ENCODE assay signal across 10 cellular contexts in the genomic region with DNA sequence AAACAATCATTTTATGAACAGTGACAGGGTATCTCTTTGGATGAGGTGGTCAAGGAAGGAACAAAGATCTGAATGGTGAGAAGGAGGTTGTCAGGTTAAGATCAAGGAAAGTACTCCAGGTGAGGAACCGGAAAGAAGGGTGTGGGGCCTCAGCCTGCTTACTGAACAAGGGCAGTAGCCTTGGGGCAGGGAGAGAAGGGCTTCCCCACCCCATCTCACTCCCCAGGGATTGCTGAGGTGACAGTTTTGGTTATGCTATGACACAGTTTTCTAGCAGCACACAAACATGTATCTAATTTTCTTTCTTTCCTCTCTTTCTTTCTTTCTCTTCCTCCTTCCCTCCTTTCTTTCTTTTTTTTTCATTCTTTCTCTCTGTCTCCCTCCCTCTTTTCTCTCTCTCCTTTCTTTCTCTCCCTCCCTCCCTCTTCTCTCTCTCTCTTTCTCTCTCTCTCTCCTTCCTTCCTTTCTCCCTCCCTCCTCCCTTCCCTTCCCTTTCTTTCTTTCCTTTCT. TPM values are rescaled to one million over a fixed set of nuclear protein-coding genes. Genes with fewer than 3 reads are reported as not detected.
A peak's percentile ranks its signal among the peaks of the same experiment; 100 is the strongest.
DNase-seq lines count a peak whose midpoint lies in the region; ATAC-seq and TF ChIP-seq lines count a peak whose summit lies in the region.
"Had no signal": no experiment of that assay in that cellular context is flagged by ENCODE, and none has a peak within 500 bp of the region (broad histone marks: within the 10 kb centered on the region; RNA-seq: fewer than 3 reads in every experiment).

No MANE protein-coding gene starts in this region.

- H3K9me2 ChIP-seq in OCI-LY7 (ENCODE audit: insufficient read depth, low read length): no peaks in the 10 kb centered on the region

- H3K4me1 ChIP-seq in OCI-LY7 (ENCODE audit: insufficient read depth, low read length, poor library complexity, severe bottlenecking) (peaks cover 17% of the 10 kb centered on the region), heart right ventricle (peaks cover 0 to 7% (median 4%) of the 10 kb centered on the region in 9 donors)

- intact Hi-C loops in activated CD4-positive, alpha-beta memory T cell treated with anti-CD3 and anti-CD28 coated beads for 36 hours (cut with micrococcal nuclease): no loop called here
- intact Hi-C loops in OCI-LY7 (cut with micrococcal nuclease; ENCODE audit: unreplicated experiment) (no loop called here), heart right ventricle (cut with DNase I) (no loop called here), lower leg skin (cut with DNase I; ENCODE audit: low total_unique reads) (no loop called here)

- H3K9me3 Mint-ChIP-seq in activated CD4-positive, alpha-beta memory T cell treated with anti-CD3 and anti-CD28 coated beads for 36 hours: no peaks in the 10 kb centered on the region
- no peaks in the 10 kb centered on the region for H3K9me3 Mint-ChIP-seq in activated CD4-positive, alpha-beta memory T cell treated with anti-CD3 and anti-CD28 coated beads, Interleukin-2, amount 10 ng/mL, durations not matched to agents 7 days and 5 days
- H3K9me3 Mint-ChIP-seq in stimulated activated memory B cell treated with anti-CD40 and anti-IgM and Interleukin-4, amounts not matched to agents 10 μg/mL and 1 μg/mL and 100 μg/mL, for 72 hours: no peaks in the 10 kb centered on the region
- H3K9me3 Mint-ChIP-seq: activated naive CD8-positive, alpha-beta T cell treated with anti-CD3 and anti-CD28 coated beads for 36 hours had no signal

- H3K27me3 Mint-ChIP-seq in activated CD4-positive, alpha-beta memory T cell treated with anti-CD3 and anti-CD28 coated beads for 36 hours: no peaks in the 10 kb centered on the region
- H3K27me3 Mint-ChIP-seq in activated CD4-positive, alpha-beta memory T cell treated with anti-CD3 and anti-CD28 coated beads, Interleukin-2, amount 10 ng/mL, durations not matched to agents 7 days and 5 days: no peaks in the 10 kb centered on the region
- H3K27me3 Mint-ChIP-seq in stimulated activated memory B cell treated with anti-CD40 and anti-IgM and Interleukin-4, amounts not matched to agents 10 μg/mL and 1 μg/mL and 100 μg/mL, for 72 hours: no peaks in the 10 kb centered on the region
- H3K27me3 Mint-ChIP-seq: activated naive CD8-positive, alpha-beta T cell treated with anti-CD3 and anti-CD28 coated beads for 36 hours had no signal

- TF ChIP-seq CTCF in OCI-LY7 (conservative IDR thresholded peaks at IDR 0.05; ENCODE audit: low read length): no peak
- no peak for TF ChIP-seq CTCF in heart right ventricle (IDR thresholded peaks at IDR 0.05)
- TF ChIP-seq CTCF in lower leg skin (IDR thresholded peaks at IDR 0.05): no peak

- H2AFZ ChIP-seq in OCI-LY7 (ENCODE audit: low read length): peak overlapping the region; percentile 90

- H3K9me3 ChIP-seq in OCI-LY7 (ENCODE audit: low read length) (no peaks in the 10 kb centered on the region), heart right ventricle (no peaks in the 10 kb centered on the region)

- H3K27me3 ChIP-seq in heart right ventricle: no peaks in the 10 kb centered on the region

- no peak overlapping the region for H3K27ac Mint-ChIP-seq in activated CD4-positive, alpha-beta memory T cell treated with anti-CD3 and anti-CD28 coated beads for 36 hours
- H3K27ac Mint-ChIP-seq in activated CD4-positive, alpha-beta memory T cell treated with anti-CD3 and anti-CD28 coated beads, Interleukin-2, amount 10 ng/mL, durations not matched to agents 7 days and 5 days: no peak overlapping the region
- H3K27ac Mint-ChIP-seq in stimulated activated memory B cell treated with anti-CD40 and anti-IgM and Interleukin-4, amounts not matched to agents 10 μg/mL and 1 μg/mL and 100 μg/mL, for 72 hours: peak overlapping the region; percentile 45
- H3K27ac Mint-ChIP-seq: activated naive CD8-positive, alpha-beta T cell treated with anti-CD3 and anti-CD28 coated beads for 36 hours had no signal

- no peak overlapping the region for H3K4me3 ChIP-seq in OCI-LY7 (ENCODE audit: low read depth, low read length, poor library complexity, severe bottlenecking)
- no peak overlapping the region for H3K4me3 ChIP-seq in heart right ventricle
- no peak overlapping the region for H3K4me3 ChIP-seq in lower leg skin (ENCODE audit: low read depth, poor library complexity, severe bottlenecking)

- 50 to 67% methylated on average over 1 of the region's 1 CpG for WGBS in heart right ventricle, 2 donors
- WGBS in lower leg skin, 2 donors: 29 to 33% methylated on average over 1 of the region's 1 CpG

- no peaks in the 10 kb centered on the region for H4K20me1 ChIP-seq in OCI-LY7 (ENCODE audit: insufficient read depth, low read length)

- peak; percentile 52 for ATAC-seq in HG02642 (IDR thresholded peaks at IDR 0.05; ENCODE audit: poor library complexity, unreplicated experiment)
- ATAC-seq in stimulated activated memory B cell treated with anti-CD40 and anti-IgM and Interleukin-4, amounts not matched to agents 10 μg/mL and 1 μg/mL and 100 μg/mL, for 72 hours: peak; percentile 77
- ATAC-seq in heart right ventricle: no peak
- no peak for ATAC-seq in HG02938 (IDR thresholded peaks at IDR 0.05; ENCODE audit: unreplicated experiment)

- CTCF ChIA-PET in activated CD4-positive, alpha-beta memory T cell treated with anti-CD3 and anti-CD28 coated beads for 36 hours (lab: Charles Lee): no interaction called here
- CTCF ChIA-PET in activated CD4-positive, alpha-beta memory T cell treated with anti-CD3 and anti-CD28 coated beads, Interleukin-2, amount 10 ng/mL, durations not matched to agents 7 days and 5 days (lab: Charles Lee): no interaction called here
- CTCF ChIA-PET in OCI-LY7 (lab: Charles Lee; ENCODE audit: unreplicated experiment): no interaction called here

- peaks cover 6% of the 10 kb centered on the region for H3K4me1 Mint-ChIP-seq in activated CD4-positive, alpha-beta memory T cell treated with anti-CD3 and anti-CD28 coated beads for 36 hours (ENCODE audit: low read depth)
- peaks cover 11% of the 10 kb centered on the region for H3K4me1 Mint-ChIP-seq in activated CD4-positive, alpha-beta memory T cell treated with anti-CD3 and anti-CD28 coated beads, Interleukin-2, amount 10 ng/mL, durations not matched to agents 7 days and 5 days
- H3K4me1 Mint-ChIP-seq in stimulated activated memory B cell treated with anti-CD40 and anti-IgM and Interleukin-4, amounts not matched to agents 10 μg/mL and 1 μg/mL and 100 μg/mL, for 72 hours: peaks cover 14% of the 10 kb centered on the region

- H3K36me3 ChIP-seq in OCI-LY7 (ENCODE audit: insufficient read depth, low read length) (no peaks in the 10 kb centered on the region), heart right ventricle (peaks cover 0 to 5% (median 0%) of the 10 kb centered on the region in 9 donors)

- no TSS peak for BruUV-seq in OCI-LY7 (replicated peaks; lab: Mats Ljungman, UMichigan)

- H3K4me2 ChIP-seq in OCI-LY7 (ENCODE audit: low read length): peak overlapping the region; percentile 54

- H3K27ac ChIP-seq in OCI-LY7 (ENCODE audit: low read depth, low read length, poor library complexity, severe bottlenecking) (no peak overlapping the region), heart right ventricle (no peak overlapping the region)

- no peak for TF ChIP-seq POLR2A in lower leg skin (IDR thresholded peaks at IDR 0.05)

- no peaks in the 10 kb centered on the region for H3K79me2 ChIP-seq in OCI-LY7 (ENCODE audit: insufficient read depth, low read depth, low read length)

- no peaks in the 10 kb centered on the region for H3K36me3 Mint-ChIP-seq in activated CD4-positive, alpha-beta memory T cell treated with anti-CD3 and anti-CD28 coated beads for 36 hours
- peaks cover 3% of the 10 kb centered on the region for H3K36me3 Mint-ChIP-seq in activated CD4-positive, alpha-beta memory T cell treated with anti-CD3 and anti-CD28 coated beads, Interleukin-2, amount 10 ng/mL, durations not matched to agents 7 days and 5 days (ENCODE audit: low read depth)
- no peaks in the 10 kb centered on the region for H3K36me3 Mint-ChIP-seq in stimulated activated memory B cell treated with anti-CD40 and anti-IgM and Interleukin-4, amounts not matched to agents 10 μg/mL and 1 μg/mL and 100 μg/mL, for 72 hours
- H3K36me3 Mint-ChIP-seq: activated naive CD8-positive, alpha-beta T cell treated with anti-CD3 and anti-CD28 coated beads for 36 hours had no signal

- DNase-seq in activated CD4-positive, alpha-beta memory T cell treated with anti-CD3 and anti-CD28 coated beads for 36 hours: peak; percentile 44
- DNase-seq in activated CD4-positive, alpha-beta memory T cell treated with anti-CD3 and anti-CD28 coated beads, Interleukin-2, amount 10 ng/mL, durations not matched to agents 7 days and 5 days: no peak
- peak; percentile 58 for DNase-seq in OCI-LY7 (ENCODE audit: low spot score)
- DNase-seq in heart right ventricle: no peak
- no peak for DNase-seq in lower leg skin (ENCODE audit: low spot score in 2 of 2)
- DNase-seq: activated naive CD8-positive, alpha-beta T cell treated with anti-CD3 and anti-CD28 coated beads for 36 hours; NCI-H1092 treated with DMSO at 0.1 percent for 48 hours had no signal

- POLR2A ChIA-PET in activated CD4-positive, alpha-beta memory T cell treated with anti-CD3 and anti-CD28 coated beads for 36 hours (lab: Charles Lee): no interaction called here
- POLR2A ChIA-PET in activated CD4-positive, alpha-beta memory T cell treated with anti-CD3 and anti-CD28 coated beads, Interleukin-2, amount 10 ng/mL, durations not matched to agents 7 days and 5 days (lab: Charles Lee): no interaction called here
- POLR2A ChIA-PET in OCI-LY7 (lab: Charles Lee): no interaction called here

- H3K4me3 Mint-ChIP-seq in activated CD4-positive, alpha-beta memory T cell treated with anti-CD3 and anti-CD28 coated beads for 36 hours: no peak overlapping the region
- no peak overlapping the region for H3K4me3 Mint-ChIP-seq in activated CD4-positive, alpha-beta memory T cell treated with anti-CD3 and anti-CD28 coated beads, Interleukin-2, amount 10 ng/mL, durations not matched to agents 7 days and 5 days
- no peak overlapping the region for H3K4me3 Mint-ChIP-seq in stimulated activated memory B cell treated with anti-CD40 and anti-IgM and Interleukin-4, amounts not matched to agents 10 μg/mL and 1 μg/mL and 100 μg/mL, for 72 hours
- H3K4me3 Mint-ChIP-seq: activated naive CD8-positive, alpha-beta T cell treated with anti-CD3 and anti-CD28 coated beads for 36 hours had no signal

RNA-seq across cellular contexts. Expression of a gene that starts 4.1 kb away (rescaled TPM):
- total RNA-seq in activated CD4-positive, alpha-beta memory T cell treated with anti-CD3 and anti-CD28 coated beads for 36 hours: 10 to 100 TPM; 17.2 to 17.7 TPM
- 10 to 100 TPM; 16.1 to 16.5 TPM for total RNA-seq in activated CD4-positive, alpha-beta memory T cell treated with anti-CD3 and anti-CD28 coated beads, Interleukin-2, amount 10 ng/mL, durations not matched to agents 7 days and 5 days
- 11.9 and 18.1 TPM in 2 replicates for total RNA-seq in OCI-LY7 (2014; rRNA removed; shearing (Covaris generic))
- total RNA-seq in OCI-LY7 (2022): 16.0 and 16.7 TPM in 2 replicates
- 10 to 100 TPM; 10.9 to 40.3 (median 17.2) TPM for total RNA-seq in heart right ventricle
- 10 to 100 TPM; 20.0 to 42.5 TPM for polyA plus RNA-seq in heart right ventricle
- total RNA-seq in lower leg skin: 10 to 100 TPM; 44.7 to 50.3 (median 48.3) TPM

RNA-seq across cellular contexts. Expression of a gene that starts 20.2 kb away (rescaled TPM):
- total RNA-seq in activated CD4-positive, alpha-beta memory T cell treated with anti-CD3 and anti-CD28 coated beads for 36 hours: 10 to 100 TPM; 21.4 to 22.9 TPM
- total RNA-seq in activated CD4-positive, alpha-beta memory T cell treated with anti-CD3 and anti-CD28 coated beads, Interleukin-2, amount 10 ng/mL, durations not matched to agents 7 days and 5 days: 10 to 100 TPM; 25.1 to 29.0 TPM
- total RNA-seq in OCI-LY7 (2014; rRNA removed; shearing (Covaris generic)): 14.3 and 19.8 TPM in 2 replicates
- total RNA-seq in OCI-LY7 (2022): 26.3 and 26.6 TPM in 2 replicates
- total RNA-seq in heart right ventricle: 100 to 1,000 TPM in 6 of 10 donors, 10 to 100 TPM in 4; 60.9 to 239 (median 103) TPM
- polyA plus RNA-seq in heart right ventricle: 10 to 100 TPM; 48.4 to 54.9 TPM
- total RNA-seq in lower leg skin: 10 to 100 TPM; 26.0 to 60.7 (median 39.9) TPM

RNA-seq across cellular contexts. Expression of a gene that starts 29.6 kb away (rescaled TPM):
- 10 to 100 TPM; 44.3 to 45.0 TPM for total RNA-seq in activated CD4-positive, alpha-beta memory T cell treated with anti-CD3 and anti-CD28 coated beads for 36 hours
- 10 to 100 TPM; 52.5 to 55.8 TPM for total RNA-seq in activated CD4-positive, alpha-beta memory T cell treated with anti-CD3 and anti-CD28 coated beads, Interleukin-2, amount 10 ng/mL, durations not matched to agents 7 days and 5 days
- 108 and 132 TPM in 2 replicates for total RNA-seq in OCI-LY7 (2014; rRNA removed; shearing (Covaris generic))
- 118 and 130 TPM in 2 replicates for total RNA-seq in OCI-LY7 (2022)
- 10 to 100 TPM; 19.0 to 26.9 (median 23.1) TPM for total RNA-seq in heart right ventricle
- 10 to 100 TPM; 14.2 to 45.0 TPM for polyA plus RNA-seq in heart right ventricle
- total RNA-seq in lower leg skin: 10 to 100 TPM; 20.9 to 39.1 (median 27.1) TPM

RNA-seq across cellular contexts. Expression of a gene that starts 29.6 kb away (rescaled TPM):
- total RNA-seq in activated CD4-positive, alpha-beta memory T cell treated with anti-CD3 and anti-CD28 coated beads for 36 hours: under 1 TPM; 0.65 to 0.81 TPM
- total RNA-seq in activated CD4-positive, alpha-beta memory T cell treated with anti-CD3 and anti-CD28 coated beads, Interleukin-2, amount 10 ng/mL, durations not matched to agents 7 days and 5 days: under 1 TPM; 0.40 TPM
- 1.8 and 3.0 TPM in 2 replicates for total RNA-seq in OCI-LY7 (2014; rRNA removed; shearing (Covaris generic))
- 1.8 and 2.9 TPM in 2 replicates for total RNA-seq in OCI-LY7 (2022)
- 1 to 10 TPM in 1 of 10 donors, under 1 TPM in 7, not detected in 2; 0.17 to 1.1 (median 0.31) TPM for total RNA-seq in heart right ventricle
- polyA plus RNA-seq in heart right ventricle: under 1 TPM; 0.06 to 0.29 TPM
- total RNA-seq in lower leg skin: under 1 TPM; 0.17 to 0.46 (median 0.37) TPM

RNA-seq across cellular contexts. Expression of a gene that starts 31.6 kb away (rescaled TPM):
- 1 to 10 TPM; 7.6 to 8.5 TPM for total RNA-seq in activated CD4-positive, alpha-beta memory T cell treated with anti-CD3 and anti-CD28 coated beads for 36 hours
- total RNA-seq in activated CD4-positive, alpha-beta memory T cell treated with anti-CD3 and anti-CD28 coated beads, Interleukin-2, amount 10 ng/mL, durations not matched to agents 7 days and 5 days: 1 to 10 TPM; 7.1 to 7.3 TPM
- total RNA-seq in OCI-LY7 (2014; rRNA removed; shearing (Covaris generic)): 0.54 and 1.3 TPM in 2 replicates
- total RNA-seq in OCI-LY7 (2022) (0.82 and 0.98 TPM in 2 replicates), heart right ventricle (1 to 10 TPM in 8 of 10 donors, under 1 TPM in 2; 0.55 to 4.2 (median 1.6) TPM), lower leg skin (10 to 100 TPM; 36.9 to 56.9 (median 43.4) TPM)
- polyA plus RNA-seq in heart right ventricle: 1 to 10 TPM in 1 of 2 donors, under 1 TPM in 1; 0.44 to 2.8 TPM

Comparison
In these comparisons a context has a peak if more than half of its experiments do, and no peak if none do; other contexts are left out.
1. DNase-seq: peak in activated CD4-positive, alpha-beta memory T cell treated with anti-CD3 and anti-CD28 coated beads for 36 hours (single experiment) and OCI-LY7 (single experiment); none in activated CD4-positive, alpha-beta memory T cell treated with anti-CD3 and anti-CD28 coated beads, Interleukin-2, amount 10 ng/mL, durations not matched to agents 7 days and 5 days (single experiment), heart right ventricle (0 of 2) and lower leg skin (0 of 2).
2. ATAC-seq: peak in HG02642 (single experiment) and stimulated activated memory B cell treated with anti-CD40 and anti-IgM and Interleukin-4, amounts not matched to agents 10 μg/mL and 1 μg/mL and 100 μg/mL, for 72 hours (single experiment); none in heart right ventricle (0 of 8) and HG02938 (single experiment).